17 cellular contexts compared by ENCODE assay signal in the genomic region with DNA sequence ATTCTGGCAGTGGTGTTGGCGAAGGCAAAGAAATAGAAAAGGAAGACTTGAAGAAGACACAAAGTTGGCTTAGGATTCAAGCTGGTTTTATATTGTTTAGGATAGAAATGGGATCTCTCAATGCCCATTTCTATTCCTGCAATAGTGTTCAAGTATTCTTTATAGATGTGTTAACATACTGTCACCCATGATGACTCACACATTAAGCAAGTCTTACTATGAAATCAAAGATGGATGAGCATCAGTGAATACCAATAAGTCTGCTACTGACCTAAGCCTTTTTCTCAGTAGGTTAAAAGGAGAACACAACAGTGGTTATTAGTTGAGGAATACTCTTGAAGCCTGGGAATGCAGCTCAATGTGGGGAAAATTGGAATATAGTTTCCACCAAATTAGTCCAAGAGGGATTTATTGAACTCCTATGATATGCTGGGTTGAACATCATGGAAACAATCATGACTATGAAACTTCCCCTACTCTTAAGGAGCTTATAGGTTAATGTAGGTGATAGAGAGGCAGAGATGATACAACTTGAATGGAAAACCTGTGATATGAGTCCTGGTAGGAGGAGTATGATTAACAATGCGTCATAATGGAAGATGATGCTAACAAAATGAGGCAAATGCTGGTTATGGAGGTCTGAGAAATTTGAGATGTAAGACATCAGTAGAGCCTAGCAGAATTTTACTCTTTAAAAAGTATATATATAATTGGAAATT.
A peak's percentile ranks its signal among the peaks of the same experiment; 100 is the strongest.
DNase-seq lines count a peak whose midpoint lies in the region; ATAC-seq and TF ChIP-seq lines count a peak whose summit lies in the region.
"Had no signal": no experiment of that assay in that cellular context is flagged by ENCODE, and none has a peak within 500 bp of the region (broad histone marks: within the 10 kb centered on the region; RNA-seq: fewer than 3 reads in every experiment).

No MANE protein-coding gene starts in this region.

- intact Hi-C loops in activated CD4-positive, alpha-beta T cell treated with anti-CD3 and anti-CD28 coated beads for 36 hours (cut with DNase I, micrococcal nuclease), result no loop called here
- intact Hi-C loops in MCF 10A (cut with micrococcal nuclease) (no loop called here), breast epithelium (cut with DNase I; ENCODE audit: low total_unique reads) (no loop called here), dorsolateral prefrontal cortex (cut with DNase I) (no loop called here)

- H3K4me1 ChIP-seq in breast epithelium (peaks cover 0 to 4% of the 10 kb centered on the region in 2 donors), urinary bladder (ENCODE audit: insufficient read depth) (no peaks in the 10 kb centered on the region)

- H3K27me3 ChIP-seq in breast epithelium (no peaks in the 10 kb centered on the region), dorsolateral prefrontal cortex (no peaks in the 10 kb centered on the region)

- BruUV-seq in MCF 10A (replicated peaks; lab: Mats Ljungman, UMichigan), result no TSS peak

- TF ChIP-seq POLR2A in breast epithelium (IDR thresholded peaks at IDR 0.05), result no peak

- DNase-seq in activated CD4-positive, alpha-beta T cell treated with anti-CD3 and anti-CD28 coated beads for 36 hours, result no peak
- no peak for DNase-seq in activated CD4-positive, alpha-beta T cell treated with anti-CD3 and anti-CD28 coated beads, Interleukin-2, amount 50 U/mL, for 1 hour
- peak; percentile 35 for DNase-seq in MCF 10A (ENCODE audit: unreplicated experiment)
- no peak for DNase-seq in breast epithelium (ENCODE audit: low spot score in 2 of 2)
- peak; percentile 9 for DNase-seq in fibroblast of mammary gland (ENCODE audit: low read depth)
- DNase-seq in dorsolateral prefrontal cortex, result no peak
- DNase-seq: DMS79 treated with DMSO at 0.1 percent for 48 hours, NCI-H1105 treated with DMSO at 0.1 percent for 48 hours, NCI-H1694, NCI-H2081 treated with DMSO at 0.1 percent for 48 hours, NCI-H446 treated with DMSO at 0.1 percent for 48 hours, SHP77 had no signal

- TF ChIP-seq CTCF in MCF 10A (IDR thresholded peaks at IDR 0.05; ENCODE audit: unreplicated experiment) (no peak), breast epithelium (IDR thresholded peaks at IDR 0.05) (no peak), fibroblast of mammary gland (conservative IDR thresholded peaks at IDR 0.05; ENCODE audit: control insufficient read depth, insufficient read depth, low read depth, low read length) (no peak), dorsolateral prefrontal cortex (IDR thresholded peaks at IDR 0.05 in 54 of 56, conservative IDR thresholded peaks at IDR 0.05 in 2 of 56; ENCODE audit: low read depth in 1 of 56, partially characterized antibody in 56 of 56) (no peak)

- POLR2A ChIA-PET in activated CD4-positive, alpha-beta T cell treated with anti-CD3 and anti-CD28 coated beads for 36 hours (lab: Charles Lee), result no interaction called here
- POLR2A ChIA-PET in MCF 10A (lab: Yijun Ruan, JAX), result no interaction called here

- no peaks in the 10 kb centered on the region for H3K36me3 Mint-ChIP-seq in activated CD4-positive, alpha-beta T cell treated with anti-CD3 and anti-CD28 coated beads for 36 hours (ENCODE audit: low read depth)
- no peaks in the 10 kb centered on the region for H3K36me3 Mint-ChIP-seq in MCF 10A (ENCODE audit: insufficient read depth, unreplicated experiment)
- H3K36me3 Mint-ChIP-seq: CD14-positive monocyte had no signal

- no peak overlapping the region for H3K4me3 ChIP-seq in breast epithelium
- no peak overlapping the region for H3K4me3 ChIP-seq in fibroblast of mammary gland (ENCODE audit: control insufficient read depth, low read depth, low read length)
- no peak overlapping the region for H3K4me3 ChIP-seq in urinary bladder (ENCODE audit: low read depth, low read length)
- H3K4me3 ChIP-seq in dorsolateral prefrontal cortex, result no peak overlapping the region
- H3K4me3 ChIP-seq: K562 had no signal

- no peaks in the 10 kb centered on the region for H3K9me3 ChIP-seq in breast epithelium

- peaks cover 4% of the 10 kb centered on the region for H3K27me3 Mint-ChIP-seq in activated CD4-positive, alpha-beta T cell treated with anti-CD3 and anti-CD28 coated beads for 36 hours
- peaks cover 28% of the 10 kb centered on the region for H3K27me3 Mint-ChIP-seq in MCF 10A (ENCODE audit: insufficient read depth, unreplicated experiment)

- H3K27ac ChIP-seq in breast epithelium (no peak overlapping the region), urinary bladder (ENCODE audit: low read depth) (peak overlapping the region; percentile 23), dorsolateral prefrontal cortex (no peak overlapping the region)
- H3K27ac ChIP-seq: 22Rv1 had no signal

- H3K36me3 ChIP-seq in breast epithelium (no peaks in the 10 kb centered on the region), urinary bladder (ENCODE audit: insufficient read depth) (no peaks in the 10 kb centered on the region)

- no peak overlapping the region for H3K4me3 Mint-ChIP-seq in activated CD4-positive, alpha-beta T cell treated with anti-CD3 and anti-CD28 coated beads for 36 hours
- no peak overlapping the region for H3K4me3 Mint-ChIP-seq in MCF 10A (ENCODE audit: unreplicated experiment)
- H3K4me3 Mint-ChIP-seq: CD14-positive monocyte had no signal

- H3K4me1 Mint-ChIP-seq in activated CD4-positive, alpha-beta T cell treated with anti-CD3 and anti-CD28 coated beads for 36 hours, result peaks cover 12% of the 10 kb centered on the region
- H3K4me1 Mint-ChIP-seq in MCF 10A (ENCODE audit: insufficient read depth, unreplicated experiment), result no peaks in the 10 kb centered on the region
- H3K4me1 Mint-ChIP-seq: CD14-positive monocyte had no signal

- peak; percentile 86 for ATAC-seq in activated CD4-positive, alpha-beta T cell treated with anti-CD3 and anti-CD28 coated beads for 36 hours
- ATAC-seq in HG03457 (IDR thresholded peaks at IDR 0.05; ENCODE audit: unreplicated experiment), result no peak
- ATAC-seq: K562 had no signal

- no peaks in the 10 kb centered on the region for H3K9me3 Mint-ChIP-seq in activated CD4-positive, alpha-beta T cell treated with anti-CD3 and anti-CD28 coated beads for 36 hours (ENCODE audit: low read depth)
- no peaks in the 10 kb centered on the region for H3K9me3 Mint-ChIP-seq in MCF 10A (ENCODE audit: unreplicated experiment)
- H3K9me3 Mint-ChIP-seq: CD14-positive monocyte had no signal

- 95% methylated on average over 2 of the region's 2 CpGs for WGBS in urinary bladder

- CTCF ChIA-PET in activated CD4-positive, alpha-beta T cell treated with anti-CD3 and anti-CD28 coated beads for 36 hours (lab: Charles Lee), result interaction anchor here (0.6 kb wide), 2 partner anchors 68 to 178 kb away, joined by 3 read pairs; no protein-coding TSS in a partner anchor
- CTCF ChIA-PET in MCF 10A (lab: Yijun Ruan, JAX), result interaction anchor here (0.6 kb wide), 1 partner anchor 419 kb away, joined by 3 read pairs; no protein-coding TSS in a partner anchor

- no peak overlapping the region for H3K27ac Mint-ChIP-seq in activated CD4-positive, alpha-beta T cell treated with anti-CD3 and anti-CD28 coated beads for 36 hours
- no peak overlapping the region for H3K27ac Mint-ChIP-seq in MCF 10A (ENCODE audit: low read depth, unreplicated experiment)
- H3K27ac Mint-ChIP-seq: CD14-positive monocyte had no signal

Comparison
In these comparisons a context has a peak if more than half of its experiments do, and no peak if none do; other contexts are left out.
1. DNase-seq: peak in MCF 10A (single experiment) and fibroblast of mammary gland (single experiment); none in activated CD4-positive, alpha-beta T cell treated with anti-CD3 and anti-CD28 coated beads for 36 hours (single experiment), activated CD4-positive, alpha-beta T cell treated with anti-CD3 and anti-CD28 coated beads, Interleukin-2, amount 50 U/mL, for 1 hour (single experiment), breast epithelium (0 of 2) and dorsolateral prefrontal cortex (0 of 10).